Comparison of ENCODE assay signal across 16 cellular contexts in genomic region chr11:115201121-115201792, GRCh38.
A peak's percentile ranks its signal among the peaks of the same experiment; 100 is the strongest.
DNase-seq lines count a peak whose midpoint lies in the region; TF ChIP-seq lines count a peak whose summit lies in the region.
"Had no signal": no experiment of that assay in that cellular context is flagged by ENCODE, and none has a peak within 500 bp of the region (broad histone marks: within the 10 kb centered on the region; RNA-seq: fewer than 3 reads in every experiment).

No MANE protein-coding gene starts in this region.

- H3K27ac Mint-ChIP-seq in mesothelial cell of epicardium: peak overlapping the region; percentile 94
- no peak overlapping the region for H3K27ac Mint-ChIP-seq in CD14-positive monocyte
- H3K27ac Mint-ChIP-seq: activated CD4-positive, alpha-beta T cell treated with anti-CD3 and anti-CD28 coated beads for 36 hours; stimulated activated memory B cell treated with anti-CD40 and anti-IgM and Interleukin-4, amounts not matched to agents 10 μg/mL and 1 μg/mL and 100 μg/mL, for 72 hours had no signal

- no peak overlapping the region for H3K27ac ChIP-seq in AG04450 (ENCODE audit: low read depth, low read length)
- H3K27ac ChIP-seq: C4-2B, cardiac muscle cell, epithelial cell of prostate, pancreas had no signal

- in situ Hi-C loops in astrocyte of the cerebellum (cut with HindIII; ENCODE audit: low sequenced_read_pairs): no loop called here

- CTCF ChIA-PET in AG04450 (lab: Charles Lee): interaction anchor here (0.6 to 1.3 kb wide), 2 partner anchors 19 to 34 kb away, joined by 3 read pairs; no protein-coding TSS in a partner anchor

- no peaks in the 10 kb centered on the region for H3K9me3 Mint-ChIP-seq in mesothelial cell of epicardium
- peaks cover 0 to 2% (median 0%) of the 10 kb centered on the region in 7 donors for H3K9me3 Mint-ChIP-seq in CD14-positive monocyte
- H3K9me3 Mint-ChIP-seq: stimulated activated memory B cell treated with anti-CD40 and anti-IgM and Interleukin-4, amounts not matched to agents 10 μg/mL and 1 μg/mL and 100 μg/mL, for 72 hours had no signal

- intact Hi-C loops in CD14-positive monocyte (cut with micrococcal nuclease): no loop called here

- POLR2A ChIA-PET in AG04450 (lab: Yijun Ruan, JAX): interaction anchor here (0.6 kb wide), 1 partner anchor 10 kb away, joined by 9 read pairs; no protein-coding TSS in a partner anchor

- DNase-seq in AG04450 (ENCODE audit: low read depth, low spot score) (peak; percentile 63), HCEC 1CT (peak; percentile 6), astrocyte of the cerebellum (ENCODE audit: low read depth) (peak; percentile 89), mesothelial cell of epicardium (ENCODE audit: low spot score in 2 of 2, unreplicated experiment in 2 of 2) (peak in 1 of 2 experiments; percentile 54), CD14-positive monocyte (ENCODE audit: low spot score) (no peak), NCI-H2107 (lab: John Stamatoyannopoulos, UW) (no peak), COR-L47 (lab: John Stamatoyannopoulos, UW) (no peak), NCI-H446 (lab: John Stamatoyannopoulos, UW) (no peak)
- DNase-seq: activated CD4-positive, alpha-beta T cell treated with anti-CD3 and anti-CD28 coated beads for 36 hours; hypothalamus; pancreas; stimulated activated CD4-positive, alpha-beta T cell treated with anti-CD3 and anti-CD28 coated beads, Interleukin-2, amount 100 ng/mL, for 48 hours had no signal

- no peaks in the 10 kb centered on the region for H3K27me3 ChIP-seq in AG04450 (ENCODE audit: control insufficient read depth, insufficient read depth, low read length)
- H3K27me3 ChIP-seq: cardiac muscle cell, pancreas had no signal

- TF ChIP-seq CTCF in AG04450 (IDR thresholded peaks at IDR 0.05; ENCODE audit: low read depth, low read length) (no peak), astrocyte of the cerebellum (IDR thresholded peaks at IDR 0.05; ENCODE audit: low read depth, low read length, missing control alignments) (no peak), mesothelial cell of epicardium (IDR thresholded peaks at IDR 0.05; ENCODE audit: unreplicated experiment) (no peak), CD14-positive monocyte (IDR thresholded peaks at IDR 0.05) (no peak)

- H3K27me3 Mint-ChIP-seq in mesothelial cell of epicardium (ENCODE audit: low read depth): no peaks in the 10 kb centered on the region
- H3K27me3 Mint-ChIP-seq in CD14-positive monocyte (ENCODE audit: low read depth in 3 of 3): peaks cover 2 to 3% (median 3%) of the 10 kb centered on the region in 3 donors
- H3K27me3 Mint-ChIP-seq: stimulated activated memory B cell treated with anti-CD40 and anti-IgM and Interleukin-4, amounts not matched to agents 10 μg/mL and 1 μg/mL and 100 μg/mL, for 72 hours had no signal

- H3K36me3 Mint-ChIP-seq in mesothelial cell of epicardium (no peaks in the 10 kb centered on the region), CD14-positive monocyte (no peaks in the 10 kb centered on the region)
- H3K36me3 Mint-ChIP-seq: stimulated activated memory B cell treated with anti-CD40 and anti-IgM and Interleukin-4, amounts not matched to agents 10 μg/mL and 1 μg/mL and 100 μg/mL, for 72 hours had no signal

- H3K4me3 Mint-ChIP-seq in mesothelial cell of epicardium (no peak overlapping the region), CD14-positive monocyte (no peak overlapping the region)
- H3K4me3 Mint-ChIP-seq: activated CD4-positive, alpha-beta T cell treated with anti-CD3 and anti-CD28 coated beads for 36 hours; stimulated activated memory B cell treated with anti-CD40 and anti-IgM and Interleukin-4, amounts not matched to agents 10 μg/mL and 1 μg/mL and 100 μg/mL, for 72 hours had no signal

- H3K4me3 ChIP-seq in AG04450 (ENCODE audit: low read depth, low read length): no peak overlapping the region
- no peak overlapping the region for H3K4me3 ChIP-seq in astrocyte of the cerebellum (ENCODE audit: low read depth, low read length)
- H3K4me3 ChIP-seq: cardiac muscle cell, pancreas had no signal

- H3K9me3 ChIP-seq in AG04450 (ENCODE audit: control insufficient read depth, insufficient read depth, low read length): no peaks in the 10 kb centered on the region
- H3K9me3 ChIP-seq: pancreas had no signal

- H3K4me1 Mint-ChIP-seq in mesothelial cell of epicardium: peaks cover 65% of the 10 kb centered on the region
- no peaks in the 10 kb centered on the region for H3K4me1 Mint-ChIP-seq in CD14-positive monocyte
- H3K4me1 Mint-ChIP-seq: activated CD4-positive, alpha-beta T cell treated with anti-CD3 and anti-CD28 coated beads for 36 hours; stimulated activated memory B cell treated with anti-CD40 and anti-IgM and Interleukin-4, amounts not matched to agents 10 μg/mL and 1 μg/mL and 100 μg/mL, for 72 hours had no signal

Comparison
In these comparisons a context has a peak if more than half of its experiments do, and no peak if none do; other contexts are left out.
1. DNase-seq: peak in AG04450 (single experiment), HCEC 1CT (single experiment) and astrocyte of the cerebellum (single experiment); none in CD14-positive monocyte (single experiment), NCI-H2107 (single experiment), COR-L47 (single experiment) and NCI-H446 (0 of 2).